In genomic region chr2:19362094-19362649, GRCh38 we compare ENCODE assay signal across 9 cellular contexts. TPM values are rescaled to one million over a fixed set of nuclear protein-coding genes. Genes with fewer than 3 reads are reported as not detected.
DNase-seq lines count a peak whose midpoint lies in the region; ATAC-seq and TF ChIP-seq lines count a peak whose summit lies in the region.
"Had no signal": no experiment of that assay in that cellular context is flagged by ENCODE, and none has a peak within 500 bp of the region (broad histone marks: within the 10 kb centered on the region; RNA-seq: fewer than 3 reads in every experiment).

No MANE protein-coding gene starts in this region.

- peak overlapping the region; percentile 3 for H2AFZ ChIP-seq in parathyroid adenoma

- H3K9ac ChIP-seq in parathyroid adenoma = no peak overlapping the region

- DNase-seq in BE2C (no peak), H4 (ENCODE audit: low spot score) (peak; percentile 6), SJSA1 (ENCODE audit: low read depth in 1 of 2, low spot score in 2 of 2) (peak in 1 of 2 experiments; percentile 54), H7 (no peak), activated gamma-delta T cell treated with Interleukin-2 at 50 U/mL for 16 hours (no peak)

- H3K27me3 ChIP-seq in BE2C (peaks cover 78% of the 10 kb centered on the region), SJSA1 (replicated peaks) (no peaks in the 10 kb centered on the region), esophagus (ENCODE audit: control insufficient read depth in 1 of 2, insufficient read depth in 2 of 2, low read length in 2 of 2) (no peaks in the 10 kb centered on the region), parathyroid adenoma (ENCODE audit: control insufficient read depth, insufficient read depth, low read length) (no peaks in the 10 kb centered on the region), H7 (ENCODE audit: control insufficient read depth, insufficient read depth, low read length) (peaks cover 91% of the 10 kb centered on the region)

- no peak for TF ChIP-seq CTCF in BE2C (IDR thresholded peaks at IDR 0.05; ENCODE audit: low read depth, low read length)
- TF ChIP-seq CTCF in parathyroid adenoma (IDR thresholded peaks at IDR 0.05) = no peak

- no peaks in the 10 kb centered on the region for H3K79me2 ChIP-seq in parathyroid adenoma

- H3K4me2 ChIP-seq in parathyroid adenoma (ENCODE audit: low read length) = peak overlapping the region; percentile 85

- H3K9me3 ChIP-seq in BE2C (no peaks in the 10 kb centered on the region; the same call in 1 of the 2 replicates), SJSA1 (replicated peaks) (no peaks in the 10 kb centered on the region), esophagus (ENCODE audit: control insufficient read depth in 2 of 2, insufficient read depth in 1 of 2, low read depth in 1 of 2, low read length in 1 of 2) (no peaks in the 10 kb centered on the region), parathyroid adenoma (ENCODE audit: control insufficient read depth, low read length) (no peaks in the 10 kb centered on the region)

- H3K4me3 ChIP-seq in BE2C (ENCODE audit: low read depth, low read length) = peak overlapping the region; percentile 61
- H3K4me3 ChIP-seq in SJSA1 = peak overlapping the region; percentile 43
- peak overlapping the region; percentile 66 to 72 for H3K4me3 ChIP-seq in esophagus (ENCODE audit: low read depth in 1 of 2, low read length in 2 of 2)
- peak overlapping the region; percentile 59 for H3K4me3 ChIP-seq in parathyroid adenoma (ENCODE audit: low read depth, low read length)
- H3K4me3 ChIP-seq in H7 (ENCODE audit: insufficient read depth, low read depth, low read length) = no peak overlapping the region

- H3K36me3 ChIP-seq in BE2C = no peaks in the 10 kb centered on the region
- no peaks in the 10 kb centered on the region for H3K36me3 ChIP-seq in SJSA1
- no peaks in the 10 kb centered on the region for H3K36me3 ChIP-seq in esophagus (ENCODE audit: control insufficient read depth in 2 of 2, insufficient read depth in 2 of 2, low read length in 1 of 2)
- H3K36me3 ChIP-seq in parathyroid adenoma (ENCODE audit: control insufficient read depth, insufficient read depth, low read length) = no peaks in the 10 kb centered on the region
- H3K36me3 ChIP-seq in H7 (replicated peaks; ENCODE audit: control insufficient read depth, insufficient read depth, low read length) = no peaks in the 10 kb centered on the region

- H3K27ac ChIP-seq in SJSA1 (no peak overlapping the region; the same call in 1 of the 2 replicates), esophagus (ENCODE audit: low read depth in 2 of 2, low read length in 1 of 2) (peak overlapping the region in 1 of 2 donors; percentile 37), parathyroid adenoma (no peak overlapping the region)

- ATAC-seq in HG02759 (IDR thresholded peaks at IDR 0.05; ENCODE audit: unreplicated experiment) = no peak

- H3K4me1 ChIP-seq in BE2C = no peaks in the 10 kb centered on the region
- H3K4me1 ChIP-seq in SJSA1 (replicated peaks) = peaks cover 14% of the 10 kb centered on the region
- H3K4me1 ChIP-seq in esophagus (ENCODE audit: control insufficient read depth in 2 of 2, insufficient read depth in 2 of 2, low read length in 1 of 2) = peaks cover 7 to 17% of the 10 kb centered on the region in 2 donors
- H3K4me1 ChIP-seq in parathyroid adenoma = no peaks in the 10 kb centered on the region

- 2 to 3% methylated on average over 14 of the region's 14 CpGs for WGBS in esophagus, 2 donors

RNA-seq across cellular contexts. Expression of gene OSR1, which starts 3.7 kb away (rescaled TPM):
- polyA plus RNA-seq in BE2C (2012; ENCODE audit: insufficient read depth, insufficient read length, low read depth) = not detected
- total RNA-seq in H4 (2014; rRNA removed; shearing (Covaris generic)) = 1.3 TPM in 2 replicates
- 1.9 and 2.2 TPM in 2 replicates for total RNA-seq in SJSA1 (2014; rRNA removed; shearing (Covaris generic))
- polyA plus RNA-seq in esophagus = 1 to 10 TPM; 1.1 to 1.7 TPM
- total RNA-seq in H7 (2014; rRNA removed; shearing (Covaris generic)) = 0.44 TPM in 1 of 2 replicates, not detected in the other
- total RNA-seq: HT1080 had no signal
